ENCODE assay signal across 16 cellular contexts in genomic region chr6:128415387-128415786, GRCh38.
"Had no signal": no experiment of that assay in that cellular context is flagged by ENCODE, and none has a peak within 500 bp of the region (broad histone marks: within the 10 kb centered on the region; RNA-seq: fewer than 3 reads in every experiment).

No MANE protein-coding gene starts in this region.

- H3K36me3 Mint-ChIP-seq: activated CD4-positive, alpha-beta memory T cell treated with anti-CD3 and anti-CD28 coated beads for 36 hours; activated CD8-positive, alpha-beta memory T cell treated with anti-CD3 and anti-CD28 coated beads, Interleukin-2, amount 10 ng/mL, durations not matched to agents 7 days and 5 days; natural killer cell; stimulated activated naive B cell treated with anti-CD40 and anti-IgM and Interleukin-4, amounts not matched to agents 10 μg/mL and 1 μg/mL and 100 μg/mL, for 72 hours had no signal

- H3K27me3 Mint-ChIP-seq: activated CD4-positive, alpha-beta memory T cell treated with anti-CD3 and anti-CD28 coated beads for 36 hours; activated CD4-positive, alpha-beta T cell treated with anti-CD3 and anti-CD28 coated beads for 36 hours; stimulated activated naive B cell treated with anti-CD40 and anti-IgM and Interleukin-4, amounts not matched to agents 10 μg/mL and 1 μg/mL and 100 μg/mL, for 72 hours had no signal

- H3K4me3 Mint-ChIP-seq: activated CD4-positive, alpha-beta memory T cell treated with anti-CD3 and anti-CD28 coated beads for 36 hours; activated CD4-positive, alpha-beta T cell treated with anti-CD3 and anti-CD28 coated beads for 36 hours; activated CD8-positive, alpha-beta memory T cell treated with anti-CD3 and anti-CD28 coated beads, Interleukin-2, amount 10 ng/mL, durations not matched to agents 7 days and 5 days; natural killer cell; stimulated activated naive B cell treated with anti-CD40 and anti-IgM and Interleukin-4, amounts not matched to agents 10 μg/mL and 1 μg/mL and 100 μg/mL, for 72 hours had no signal

- H3K27ac Mint-ChIP-seq: activated CD4-positive, alpha-beta memory T cell treated with anti-CD3 and anti-CD28 coated beads for 36 hours; activated CD4-positive, alpha-beta T cell treated with anti-CD3 and anti-CD28 coated beads for 36 hours; activated CD8-positive, alpha-beta memory T cell treated with anti-CD3 and anti-CD28 coated beads, Interleukin-2, amount 10 ng/mL, durations not matched to agents 7 days and 5 days; natural killer cell; stimulated activated naive B cell treated with anti-CD40 and anti-IgM and Interleukin-4, amounts not matched to agents 10 μg/mL and 1 μg/mL and 100 μg/mL, for 72 hours had no signal

- DNase-seq: activated CD4-positive, alpha-beta memory T cell treated with anti-CD3 and anti-CD28 coated beads for 36 hours; activated CD4-positive, alpha-beta T cell treated with anti-CD3 and anti-CD28 coated beads for 36 hours; activated CD8-positive, alpha-beta memory T cell treated with anti-CD3 and anti-CD28 coated beads, Interleukin-2, amount 10 ng/mL, durations not matched to agents 7 days and 5 days; activated naive CD4-positive, alpha-beta T cell treated with anti-CD3 and anti-CD28 coated beads, Interleukin-2, amount 50 U/mL, for 16 hours; activated T-cell treated with anti-CD3 and anti-CD28 coated beads, Interleukin-2, amount 50 U/mL, for 1 hour; glutamatergic neuron; kidney glomerular epithelial cell; left ventricle myocardium superior; mesenchymal stem cell; natural killer cell; stimulated activated CD4-positive, alpha-beta T cell treated with anti-CD3 and anti-CD28 coated beads, Interleukin-15, amount 100 ng/mL, for 24 hours; stimulated activated CD4-positive, alpha-beta T cell treated with anti-CD3 and anti-CD28 coated beads, Interleukin-4, amount 100 ng/mL, for 1 hour; stimulated activated naive B cell treated with anti-CD40 and anti-IgM and Interleukin-4, amounts not matched to agents 10 μg/mL and 1 μg/mL and 100 μg/mL, for 72 hours; tibial artery; uterus; WERI-Rb-1 had no signal

- H3K4me1 Mint-ChIP-seq: activated CD4-positive, alpha-beta T cell treated with anti-CD3 and anti-CD28 coated beads for 36 hours; activated CD8-positive, alpha-beta memory T cell treated with anti-CD3 and anti-CD28 coated beads, Interleukin-2, amount 10 ng/mL, durations not matched to agents 7 days and 5 days; natural killer cell; stimulated activated naive B cell treated with anti-CD40 and anti-IgM and Interleukin-4, amounts not matched to agents 10 μg/mL and 1 μg/mL and 100 μg/mL, for 72 hours had no signal
